ENCODE assay signal across 21 cellular contexts in genomic region chr16:65343556-65343955, GRCh38.
"Had no signal": no experiment of that assay in that cellular context is flagged by ENCODE, and none has a peak within 500 bp of the region (broad histone marks: within the 10 kb centered on the region; RNA-seq: fewer than 3 reads in every experiment).

No MANE protein-coding gene starts in this region.

- DNase-seq: islet precursor cell; left ventricle myocardium inferior; mesendoderm; naive B cell; natural killer cell; nephron progenitor cell; ovary; right lobe of liver; stimulated activated CD4-positive, alpha-beta T cell treated with anti-CD3 and anti-CD28 coated beads, Interleukin-1b, Interleukin-23, amount 100 ng/mL, for 48 hours; stimulated activated CD4-positive, alpha-beta T cell treated with anti-CD3 and anti-CD28 coated beads, Interleukin-2, amount 100 ng/mL, for 48 hours; stimulated activated CD4-positive, alpha-beta T cell treated with anti-CD3 and anti-CD28 coated beads, Interleukin-4, amount 100 ng/mL, for 4 hours; stimulated activated CD8-positive, alpha-beta memory T cell treated with anti-CD3 and anti-CD28 coated beads, Interleukin-4, amount 100 ng/mL, for 48 hours; stimulated activated naive CD4-positive, alpha-beta T cell treated with Interleukin-2 at 50 U/mL for 16 hours; stimulated activated naive CD8-positive, alpha-beta T cell treated with anti-CD3 and anti-CD28 coated beads, Interleukin-15, amount 100 ng/mL, for 72 hours; substantia nigra had no signal

- H3K36me3 ChIP-seq: left ventricle myocardium inferior, ovary, right atrium auricular region, right lobe of liver, tibial nerve, vagina had no signal

- ATAC-seq: natural killer cell; right lobe of liver; stimulated activated memory B cell treated with anti-CD40 and anti-IgM and Interleukin-4, amounts not matched to agents 10 μg/mL and 1 μg/mL and 100 μg/mL, for 72 hours; stimulated activated naive CD8-positive, alpha-beta T cell treated with anti-CD3 and anti-CD28 coated beads, Interleukin-15, amount 100 ng/mL, for 72 hours had no signal

- H3K4me2 ChIP-seq: smooth muscle cell had no signal

- H3K27me3 ChIP-seq: ovary, right atrium auricular region, right lobe of liver, tibial nerve, vagina had no signal

- H3K4me1 ChIP-seq: left ventricle myocardium inferior, right atrium auricular region, right lobe of liver, tibial nerve, vagina had no signal

- H3K9me3 ChIP-seq: left ventricle myocardium inferior, ovary, right atrium auricular region, right lobe of liver, tibial nerve, vagina had no signal

- H3K27ac ChIP-seq: left ventricle myocardium inferior, ovary, right atrium auricular region, right lobe of liver, tibial nerve, vagina had no signal

- H3K4me3 ChIP-seq: left ventricle myocardium inferior, lung, ovary, right atrium auricular region, right lobe of liver, smooth muscle cell, tibial nerve, vagina had no signal
